9 cellular contexts compared by ENCODE assay signal in genomic region chr20:4065405-4065841, GRCh38. TPM values are rescaled to one million over a fixed set of nuclear protein-coding genes. Genes with fewer than 3 reads are reported as not detected.
A peak's percentile ranks its signal among the peaks of the same experiment; 100 is the strongest.
DNase-seq lines count a peak whose midpoint lies in the region; ATAC-seq and TF ChIP-seq lines count a peak whose summit lies in the region.
"Had no signal": no experiment of that assay in that cellular context is flagged by ENCODE, and none has a peak within 500 bp of the region (broad histone marks: within the 10 kb centered on the region; RNA-seq: fewer than 3 reads in every experiment).

No MANE protein-coding gene starts in this region.

- H3K9me3 ChIP-seq in hepatocyte (ENCODE audit: low read depth), result no peaks in the 10 kb centered on the region

- no peak for DNase-seq in T-helper 2 cell treated with Interferon-gamma antibody and Interleukin-4, amounts not matched to agents 5 μg/mL and 100 μg/mL, for 36 hours (ENCODE audit: low spot score)
- DNase-seq in T-helper 2 cell (no peak), amniotic epithelial cell (ENCODE audit: low read depth) (peak; percentile 99), hepatocyte (ENCODE audit: low spot score) (no peak)
- DNase-seq in activated CD4-positive, alpha-beta T cell treated with anti-CD3 and anti-CD28 coated beads, Interleukin-2, amount 50 U/mL, for 4 hours, result no peak
- DNase-seq: activated naive CD4-positive, alpha-beta T cell treated with Interleukin-2 at 50 U/mL for 16 hours had no signal

- WGBS in hepatocyte (ENCODE audit: low lambda C conversion rate, missing lambda C conversion rate), result 72% methylated on average over 2 of the region's 2 CpGs
- 56% methylated on average over 2 of the region's 2 CpGs for WGBS in urinary bladder

- H3K4me2 ChIP-seq in hepatocyte, result peak overlapping the region; percentile 23

- H3K79me2 ChIP-seq in hepatocyte, result no peaks in the 10 kb centered on the region

- H3K27me3 Mint-ChIP-seq in T-helper 2 cell treated with Interferon-gamma antibody and Interleukin-4, amounts not matched to agents 5 μg/mL and 100 μg/mL, for 36 hours (ENCODE audit: low read depth), result no peaks in the 10 kb centered on the region

- peak overlapping the region; percentile 38 for H3K27ac Mint-ChIP-seq in T-helper 2 cell treated with Interferon-gamma antibody and Interleukin-4, amounts not matched to agents 5 μg/mL and 100 μg/mL, for 36 hours

- H3K36me3 ChIP-seq in hepatocyte (replicated peaks; ENCODE audit: insufficient read depth, low read depth), result no peaks in the 10 kb centered on the region
- H3K36me3 ChIP-seq in urinary bladder (ENCODE audit: insufficient read depth), result no peaks in the 10 kb centered on the region

- H3K4me1 Mint-ChIP-seq in T-helper 2 cell treated with Interferon-gamma antibody and Interleukin-4, amounts not matched to agents 5 μg/mL and 100 μg/mL, for 36 hours (ENCODE audit: low read depth), result peaks cover 65% of the 10 kb centered on the region

- H2AFZ ChIP-seq in hepatocyte, result no peak overlapping the region

- no peaks in the 10 kb centered on the region for H3K27me3 ChIP-seq in hepatocyte

- H3K4me3 Mint-ChIP-seq in T-helper 2 cell treated with Interferon-gamma antibody and Interleukin-4, amounts not matched to agents 5 μg/mL and 100 μg/mL, for 36 hours, result peak overlapping the region; percentile 4

- no peaks in the 10 kb centered on the region for H3K9me2 ChIP-seq in hepatocyte (replicated peaks; ENCODE audit: insufficient read depth)

- ATAC-seq in GM21515 (IDR thresholded peaks at IDR 0.05; ENCODE audit: unreplicated experiment) (no peak), HG03565 (IDR thresholded peaks at IDR 0.05; ENCODE audit: unreplicated experiment) (no peak)

- H3K4me3 ChIP-seq in hepatocyte (no peak overlapping the region), urinary bladder (ENCODE audit: low read depth, low read length) (no peak overlapping the region)

- H4K20me1 ChIP-seq in hepatocyte (ENCODE audit: insufficient read depth, poor library complexity, severe bottlenecking), result no peaks in the 10 kb centered on the region

- TF ChIP-seq CTCF in hepatocyte (IDR thresholded peaks at IDR 0.05; ENCODE audit: poor library complexity), result no peak

- H3K36me3 Mint-ChIP-seq in T-helper 2 cell treated with Interferon-gamma antibody and Interleukin-4, amounts not matched to agents 5 μg/mL and 100 μg/mL, for 36 hours (ENCODE audit: low read depth), result peaks cover 2% of the 10 kb centered on the region

- peak overlapping the region; percentile 85 for H3K27ac ChIP-seq in hepatocyte
- H3K27ac ChIP-seq in urinary bladder (ENCODE audit: low read depth), result peak overlapping the region; percentile 13

- H3K4me1 ChIP-seq in hepatocyte (ENCODE audit: insufficient read depth), result peaks cover 24% of the 10 kb centered on the region
- no peaks in the 10 kb centered on the region for H3K4me1 ChIP-seq in urinary bladder (ENCODE audit: insufficient read depth)

- H3K9me3 Mint-ChIP-seq in T-helper 2 cell treated with Interferon-gamma antibody and Interleukin-4, amounts not matched to agents 5 μg/mL and 100 μg/mL, for 36 hours, result peaks cover 7% of the 10 kb centered on the region

RNA-seq across cellular contexts. Expression of gene RNF24, which starts 50.1 kb away (rescaled TPM):
- total RNA-seq in hepatocyte (16.2 and 16.4 TPM in 2 replicates), urinary bladder (11.7 TPM)
- polyA plus RNA-seq in hepatocyte (23.2 and 24.4 TPM in 2 replicates), urinary bladder (6.4 TPM)
